1 cellular context compared by ENCODE assay signal in the genomic region with DNA sequence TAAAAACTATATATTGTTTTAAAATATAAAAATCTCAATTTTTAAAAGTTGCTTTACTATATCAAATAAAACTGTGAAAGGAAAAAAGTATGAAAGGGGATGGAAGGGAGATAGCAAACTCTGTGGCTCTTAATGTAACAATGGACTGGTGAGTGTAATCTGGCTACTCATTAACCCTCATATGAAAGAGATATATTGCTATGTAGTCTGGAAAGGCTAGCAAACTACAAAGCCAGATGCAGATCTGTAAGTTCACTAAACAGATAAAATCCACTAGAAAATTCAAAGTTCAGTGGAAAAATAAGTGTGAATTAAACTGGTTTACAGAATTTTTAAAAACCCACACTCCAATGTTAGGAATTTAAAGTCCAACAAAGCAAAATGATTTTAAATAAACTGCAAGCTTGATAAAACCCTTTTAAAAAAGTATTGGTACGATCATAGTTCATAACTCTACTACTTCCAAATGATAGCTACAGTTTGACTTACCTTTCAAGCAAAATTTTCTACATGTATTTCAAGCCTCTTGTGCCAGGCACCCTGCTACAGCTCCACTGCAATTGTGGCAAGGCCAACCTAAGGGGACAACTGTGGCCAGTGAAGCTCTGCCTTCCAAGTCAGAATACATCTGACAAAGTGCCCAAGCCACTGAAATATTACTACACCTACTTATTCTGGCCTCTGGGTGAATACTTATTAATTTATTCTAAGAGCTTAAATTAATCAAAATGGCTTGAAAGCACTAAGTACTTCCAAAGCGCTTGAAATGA.
A peak's percentile ranks its signal among the peaks of the same experiment; 100 is the strongest.
TF ChIP-seq lines count a peak whose summit lies in the region.

No MANE protein-coding gene starts in this region.

TF ChIP-seq in HepG2, 621 proteins besides CTCF, POLR2A, EP300 and RAD21 (continued from another document and continues in another):
- TF ChIP-seq, protein P1, sequence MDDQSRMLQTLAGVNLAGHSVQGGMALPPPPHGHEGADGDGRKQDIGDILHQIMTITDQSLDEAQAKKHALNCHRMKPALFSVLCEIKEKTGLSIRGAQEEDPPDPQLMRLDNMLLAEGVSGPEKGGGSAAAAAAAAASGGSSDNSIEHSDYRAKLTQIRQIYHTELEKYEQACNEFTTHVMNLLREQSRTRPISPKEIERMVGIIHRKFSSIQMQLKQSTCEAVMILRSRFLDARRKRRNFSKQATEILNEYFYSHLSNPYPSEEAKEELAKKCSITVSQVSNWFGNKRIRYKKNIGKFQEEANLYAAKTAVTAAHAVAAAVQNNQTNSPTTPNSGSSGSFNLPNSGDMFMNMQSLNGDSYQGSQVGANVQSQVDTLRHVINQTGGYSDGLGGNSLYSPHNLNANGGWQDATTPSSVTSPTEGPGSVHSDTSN (CRISPR knock-in tag; IDR thresholded peaks at IDR 0.05; ENCODE audit: borderline replicate concordance), result no peak
- 0 out of 2 replicates have a peak, but pooled peaks have one; percentile 7 for TF ChIP-seq ZNF792 (CRISPR knock-in tag; IDR thresholded peaks at IDR 0.05)
- TF ChIP-seq ZNF343 (CRISPR knock-in tag; IDR thresholded peaks at IDR 0.05), result no peak
- 0 out of 2 replicates have a peak, but pooled peaks have one; percentile 11 for TF ChIP-seq POGZ (CRISPR knock-in tag; IDR thresholded peaks at IDR 0.05)
- no peak for TF ChIP-seq NR1H2 (CRISPR knock-in tag; IDR thresholded peaks at IDR 0.05; ENCODE audit: borderline replicate concordance, low read depth)
- no peak for TF ChIP-seq ESRRA (CRISPR knock-in tag; IDR thresholded peaks at IDR 0.05; ENCODE audit: low read depth)
- TF ChIP-seq RBFOX2 (IDR thresholded peaks at IDR 0.05; ENCODE audit: low read depth, low read length), result 0 out of 2 replicates have a peak, but pooled peaks have one; percentile 37
- TF ChIP-seq FOXP1 (IDR thresholded peaks at IDR 0.05), result no peak
- peak; percentile 19; the same call in 1 of the 2 replicates for TF ChIP-seq FOXP1 (CRISPR knock-in tag; IDR thresholded peaks at IDR 0.05)
- TF ChIP-seq, protein P2, sequence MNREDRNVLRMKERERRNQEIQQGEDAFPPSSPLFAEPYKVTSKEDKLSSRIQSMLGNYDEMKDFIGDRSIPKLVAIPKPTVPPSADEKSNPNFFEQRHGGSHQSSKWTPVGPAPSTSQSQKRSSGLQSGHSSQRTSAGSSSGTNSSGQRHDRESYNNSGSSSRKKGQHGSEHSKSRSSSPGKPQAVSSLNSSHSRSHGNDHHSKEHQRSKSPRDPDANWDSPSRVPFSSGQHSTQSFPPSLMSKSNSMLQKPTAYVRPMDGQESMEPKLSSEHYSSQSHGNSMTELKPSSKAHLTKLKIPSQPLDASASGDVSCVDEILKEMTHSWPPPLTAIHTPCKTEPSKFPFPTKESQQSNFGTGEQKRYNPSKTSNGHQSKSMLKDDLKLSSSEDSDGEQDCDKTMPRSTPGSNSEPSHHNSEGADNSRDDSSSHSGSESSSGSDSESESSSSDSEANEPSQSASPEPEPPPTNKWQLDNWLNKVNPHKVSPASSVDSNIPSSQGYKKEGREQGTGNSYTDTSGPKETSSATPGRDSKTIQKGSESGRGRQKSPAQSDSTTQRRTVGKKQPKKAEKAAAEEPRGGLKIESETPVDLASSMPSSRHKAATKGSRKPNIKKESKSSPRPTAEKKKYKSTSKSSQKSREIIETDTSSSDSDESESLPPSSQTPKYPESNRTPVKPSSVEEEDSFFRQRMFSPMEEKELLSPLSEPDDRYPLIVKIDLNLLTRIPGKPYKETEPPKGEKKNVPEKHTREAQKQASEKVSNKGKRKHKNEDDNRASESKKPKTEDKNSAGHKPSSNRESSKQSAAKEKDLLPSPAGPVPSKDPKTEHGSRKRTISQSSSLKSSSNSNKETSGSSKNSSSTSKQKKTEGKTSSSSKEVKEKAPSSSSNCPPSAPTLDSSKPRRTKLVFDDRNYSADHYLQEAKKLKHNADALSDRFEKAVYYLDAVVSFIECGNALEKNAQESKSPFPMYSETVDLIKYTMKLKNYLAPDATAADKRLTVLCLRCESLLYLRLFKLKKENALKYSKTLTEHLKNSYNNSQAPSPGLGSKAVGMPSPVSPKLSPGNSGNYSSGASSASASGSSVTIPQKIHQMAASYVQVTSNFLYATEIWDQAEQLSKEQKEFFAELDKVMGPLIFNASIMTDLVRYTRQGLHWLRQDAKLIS (CRISPR knock-in tag; IDR thresholded peaks at IDR 0.05), result 0 out of 2 replicates have a peak, but pooled peaks have one; percentile 43
- TF ChIP-seq SALL2 (CRISPR knock-in tag; IDR thresholded peaks at IDR 0.05), result no peak
- no peak for TF ChIP-seq ZFP90 (CRISPR knock-in tag; IDR thresholded peaks at IDR 0.05; ENCODE audit: borderline replicate concordance)
- no peak for TF ChIP-seq SOX6 (IDR thresholded peaks at IDR 0.05)
- peak; percentile 81 for TF ChIP-seq SOX6 (CRISPR knock-in tag; IDR thresholded peaks at IDR 0.05)
- 0 out of 2 replicates have a peak, but pooled peaks have one; percentile 13 for TF ChIP-seq RCOR2 (CRISPR knock-in tag; IDR thresholded peaks at IDR 0.05)
- peak; percentile 83; the same call in 1 of the 2 replicates for TF ChIP-seq SOX5 (CRISPR knock-in tag; IDR thresholded peaks at IDR 0.05; ENCODE audit: borderline replicate concordance)
- TF ChIP-seq ISL2 (CRISPR knock-in tag; IDR thresholded peaks at IDR 0.05), result peak; percentile 54; the same call in 1 of the 2 replicates
- TF ChIP-seq KLF6 (CRISPR knock-in tag; IDR thresholded peaks at IDR 0.05), result 0 out of 2 replicates have a peak, but pooled peaks have one; percentile 54
- TF ChIP-seq ZNF317 (CRISPR knock-in tag; IDR thresholded peaks at IDR 0.05), result no peak
- TF ChIP-seq SOX13 (IDR thresholded peaks at IDR 0.05), result no peak; the same call in 1 of the 2 replicates
- peak in 1 of 2 experiments; percentile 93; a peak in 2 of 4 replicates for TF ChIP-seq SOX13 (CRISPR knock-in tag; conservative IDR thresholded peaks at IDR 0.05 in 1 of 2, IDR thresholded peaks at IDR 0.05 in 1 of 2)
- no peak for TF ChIP-seq ZNF615 (CRISPR knock-in tag; IDR thresholded peaks at IDR 0.05; ENCODE audit: borderline replicate concordance)
- TF ChIP-seq HDAC1 (CRISPR knock-in tag; IDR thresholded peaks at IDR 0.05), result 0 out of 2 replicates have a peak, but pooled peaks have one; percentile 16
- peak; percentile 50 for TF ChIP-seq SAP130 (CRISPR knock-in tag; IDR thresholded peaks at IDR 0.05; ENCODE audit: low read depth)
- peak; percentile 42; the same call in 1 of the 2 replicates for TF ChIP-seq CREM (IDR thresholded peaks at IDR 0.05)
- TF ChIP-seq CREM (CRISPR knock-in tag; IDR thresholded peaks at IDR 0.05), result no peak
- TF ChIP-seq, protein P3, sequence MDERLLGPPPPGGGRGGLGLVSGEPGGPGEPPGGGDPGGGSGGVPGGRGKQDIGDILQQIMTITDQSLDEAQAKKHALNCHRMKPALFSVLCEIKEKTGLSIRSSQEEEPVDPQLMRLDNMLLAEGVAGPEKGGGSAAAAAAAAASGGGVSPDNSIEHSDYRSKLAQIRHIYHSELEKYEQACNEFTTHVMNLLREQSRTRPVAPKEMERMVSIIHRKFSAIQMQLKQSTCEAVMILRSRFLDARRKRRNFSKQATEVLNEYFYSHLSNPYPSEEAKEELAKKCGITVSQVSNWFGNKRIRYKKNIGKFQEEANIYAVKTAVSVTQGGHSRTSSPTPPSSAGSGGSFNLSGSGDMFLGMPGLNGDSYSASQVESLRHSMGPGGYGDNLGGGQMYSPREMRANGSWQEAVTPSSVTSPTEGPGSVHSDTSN (CRISPR knock-in tag; IDR thresholded peaks at IDR 0.05), result no peak
- TF ChIP-seq, protein P4, sequence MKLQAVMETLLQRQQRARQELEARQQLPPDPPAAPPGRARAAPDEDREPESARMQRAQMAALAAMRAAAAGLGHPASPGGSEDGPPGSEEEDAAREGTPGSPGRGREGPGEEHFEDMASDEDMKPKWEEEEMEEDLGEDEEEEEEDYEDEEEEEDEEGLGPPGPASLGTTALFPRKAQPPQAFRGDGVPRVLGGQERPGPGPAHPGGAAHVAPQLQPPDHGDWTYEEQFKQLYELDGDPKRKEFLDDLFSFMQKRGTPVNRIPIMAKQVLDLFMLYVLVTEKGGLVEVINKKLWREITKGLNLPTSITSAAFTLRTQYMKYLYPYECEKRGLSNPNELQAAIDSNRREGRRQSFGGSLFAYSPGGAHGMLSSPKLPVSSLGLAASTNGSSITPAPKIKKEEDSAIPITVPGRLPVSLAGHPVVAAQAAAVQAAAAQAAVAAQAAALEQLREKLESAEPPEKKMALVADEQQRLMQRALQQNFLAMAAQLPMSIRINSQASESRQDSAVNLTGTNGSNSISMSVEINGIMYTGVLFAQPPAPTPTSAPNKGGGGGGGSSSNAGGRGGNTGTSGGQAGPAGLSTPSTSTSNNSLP (IDR thresholded peaks at IDR 0.05; ENCODE audit: low read depth, low read length), result peak; percentile 78; the same call in 1 of the 2 replicates
- TF ChIP-seq, protein P5, sequence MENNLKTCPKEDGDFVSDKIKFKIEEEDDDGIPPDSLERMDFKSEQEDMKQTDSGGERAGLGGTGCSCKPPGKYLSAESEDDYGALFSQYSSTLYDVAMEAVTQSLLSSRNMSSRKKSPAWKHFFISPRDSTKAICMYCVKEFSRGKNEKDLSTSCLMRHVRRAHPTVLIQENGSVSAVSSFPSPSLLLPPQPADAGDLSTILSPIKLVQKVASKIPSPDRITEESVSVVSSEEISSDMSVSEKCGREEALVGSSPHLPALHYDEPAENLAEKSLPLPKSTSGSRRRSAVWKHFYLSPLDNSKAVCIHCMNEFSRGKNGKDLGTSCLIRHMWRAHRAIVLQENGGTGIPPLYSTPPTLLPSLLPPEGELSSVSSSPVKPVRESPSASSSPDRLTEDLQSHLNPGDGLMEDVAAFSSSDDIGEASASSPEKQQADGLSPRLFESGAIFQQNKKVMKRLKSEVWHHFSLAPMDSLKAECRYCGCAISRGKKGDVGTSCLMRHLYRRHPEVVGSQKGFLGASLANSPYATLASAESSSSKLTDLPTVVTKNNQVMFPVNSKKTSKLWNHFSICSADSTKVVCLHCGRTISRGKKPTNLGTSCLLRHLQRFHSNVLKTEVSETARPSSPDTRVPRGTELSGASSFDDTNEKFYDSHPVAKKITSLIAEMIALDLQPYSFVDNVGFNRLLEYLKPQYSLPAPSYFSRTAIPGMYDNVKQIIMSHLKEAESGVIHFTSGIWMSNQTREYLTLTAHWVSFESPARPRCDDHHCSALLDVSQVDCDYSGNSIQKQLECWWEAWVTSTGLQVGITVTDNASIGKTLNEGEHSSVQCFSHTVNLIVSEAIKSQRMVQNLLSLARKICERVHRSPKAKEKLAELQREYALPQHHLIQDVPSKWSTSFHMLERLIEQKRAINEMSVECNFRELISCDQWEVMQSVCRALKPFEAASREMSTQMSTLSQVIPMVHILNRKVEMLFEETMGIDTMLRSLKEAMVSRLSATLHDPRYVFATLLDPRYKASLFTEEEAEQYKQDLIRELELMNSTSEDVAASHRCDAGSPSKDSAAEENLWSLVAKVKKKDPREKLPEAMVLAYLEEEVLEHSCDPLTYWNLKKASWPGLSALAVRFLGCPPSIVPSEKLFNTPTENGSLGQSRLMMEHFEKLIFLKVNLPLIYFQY (CRISPR knock-in tag; IDR thresholded peaks at IDR 0.05; ENCODE audit: borderline replicate concordance), result no peak
- peak; percentile 92 for TF ChIP-seq HNRNPUL1 (IDR thresholded peaks at IDR 0.05; ENCODE audit: low read depth, low read length)
- TF ChIP-seq, protein P6, sequence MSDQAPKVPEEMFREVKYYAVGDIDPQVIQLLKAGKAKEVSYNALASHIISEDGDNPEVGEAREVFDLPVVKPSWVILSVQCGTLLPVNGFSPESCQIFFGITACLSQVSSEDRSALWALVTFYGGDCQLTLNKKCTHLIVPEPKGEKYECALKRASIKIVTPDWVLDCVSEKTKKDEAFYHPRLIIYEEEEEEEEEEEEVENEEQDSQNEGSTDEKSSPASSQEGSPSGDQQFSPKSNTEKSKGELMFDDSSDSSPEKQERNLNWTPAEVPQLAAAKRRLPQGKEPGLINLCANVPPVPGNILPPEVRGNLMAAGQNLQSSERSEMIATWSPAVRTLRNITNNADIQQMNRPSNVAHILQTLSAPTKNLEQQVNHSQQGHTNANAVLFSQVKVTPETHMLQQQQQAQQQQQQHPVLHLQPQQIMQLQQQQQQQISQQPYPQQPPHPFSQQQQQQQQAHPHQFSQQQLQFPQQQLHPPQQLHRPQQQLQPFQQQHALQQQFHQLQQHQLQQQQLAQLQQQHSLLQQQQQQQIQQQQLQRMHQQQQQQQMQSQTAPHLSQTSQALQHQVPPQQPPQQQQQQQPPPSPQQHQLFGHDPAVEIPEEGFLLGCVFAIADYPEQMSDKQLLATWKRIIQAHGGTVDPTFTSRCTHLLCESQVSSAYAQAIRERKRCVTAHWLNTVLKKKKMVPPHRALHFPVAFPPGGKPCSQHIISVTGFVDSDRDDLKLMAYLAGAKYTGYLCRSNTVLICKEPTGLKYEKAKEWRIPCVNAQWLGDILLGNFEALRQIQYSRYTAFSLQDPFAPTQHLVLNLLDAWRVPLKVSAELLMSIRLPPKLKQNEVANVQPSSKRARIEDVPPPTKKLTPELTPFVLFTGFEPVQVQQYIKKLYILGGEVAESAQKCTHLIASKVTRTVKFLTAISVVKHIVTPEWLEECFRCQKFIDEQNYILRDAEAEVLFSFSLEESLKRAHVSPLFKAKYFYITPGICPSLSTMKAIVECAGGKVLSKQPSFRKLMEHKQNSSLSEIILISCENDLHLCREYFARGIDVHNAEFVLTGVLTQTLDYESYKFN (CRISPR knock-in tag; conservative IDR thresholded peaks at IDR 0.05), result peak; percentile 78
- no peak for TF ChIP-seq SPEN (CRISPR knock-in tag; IDR thresholded peaks at IDR 0.05; ENCODE audit: low read depth)
- TF ChIP-seq TEAD3 (CRISPR knock-in tag; optimal IDR thresholded peaks at IDR 0.05; ENCODE audit: borderline replicate concordance), result no peak
- no peak for TF ChIP-seq MZF1 (CRISPR knock-in tag; IDR thresholded peaks at IDR 0.05; ENCODE audit: borderline replicate concordance)
- peak; percentile 52 for TF ChIP-seq ASH2L (IDR thresholded peaks at IDR 0.05; ENCODE audit: insufficient read length, low read depth, low read length)
- peak; percentile 32; the same call in 1 of the 2 replicates for TF ChIP-seq HNF4A (CRISPR knock-in tag; IDR thresholded peaks at IDR 0.05)
- TF ChIP-seq, protein P7, sequence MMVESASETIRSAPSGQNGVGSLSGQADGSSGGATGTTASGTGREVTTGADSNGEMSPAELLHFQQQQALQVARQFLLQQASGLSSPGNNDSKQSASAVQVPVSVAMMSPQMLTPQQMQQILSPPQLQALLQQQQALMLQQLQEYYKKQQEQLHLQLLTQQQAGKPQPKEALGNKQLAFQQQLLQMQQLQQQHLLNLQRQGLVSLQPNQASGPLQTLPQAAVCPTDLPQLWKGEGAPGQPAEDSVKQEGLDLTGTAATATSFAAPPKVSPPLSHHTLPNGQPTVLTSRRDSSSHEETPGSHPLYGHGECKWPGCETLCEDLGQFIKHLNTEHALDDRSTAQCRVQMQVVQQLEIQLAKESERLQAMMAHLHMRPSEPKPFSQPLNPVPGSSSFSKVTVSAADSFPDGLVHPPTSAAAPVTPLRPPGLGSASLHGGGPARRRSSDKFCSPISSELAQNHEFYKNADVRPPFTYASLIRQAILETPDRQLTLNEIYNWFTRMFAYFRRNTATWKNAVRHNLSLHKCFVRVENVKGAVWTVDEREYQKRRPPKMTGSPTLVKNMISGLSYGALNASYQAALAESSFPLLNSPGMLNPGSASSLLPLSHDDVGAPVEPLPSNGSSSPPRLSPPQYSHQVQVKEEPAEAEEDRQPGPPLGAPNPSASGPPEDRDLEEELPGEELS (CRISPR knock-in tag; IDR thresholded peaks at IDR 0.05), result peak; percentile 47; the same call in 1 of the 2 replicates
- TF ChIP-seq ZBTB7A (CRISPR knock-in tag; IDR thresholded peaks at IDR 0.05), result no peak
- peak; percentile 48; the same call in 1 of the 2 replicates for TF ChIP-seq NFIC (IDR thresholded peaks at IDR 0.05; ENCODE audit: low read length)
- no peak for TF ChIP-seq HOXA9 (CRISPR knock-in tag; IDR thresholded peaks at IDR 0.05; ENCODE audit: borderline replicate concordance)
- TF ChIP-seq SALL1 (CRISPR knock-in tag; IDR thresholded peaks at IDR 0.05), result 0 out of 2 replicates have a peak, but pooled peaks have one; percentile 17
